In genomic region chr3:113185436-113185835, GRCh38 we compare ENCODE assay signal across 27 cellular contexts. TPM values are rescaled to one million over a fixed set of nuclear protein-coding genes. Genes with fewer than 3 reads are reported as not detected.
DNase-seq lines count a peak whose midpoint lies in the region; ATAC-seq, FAIRE-seq and TF ChIP-seq lines count a peak whose summit lies in the region.
"Had no signal": no experiment of that assay in that cellular context is flagged by ENCODE, and none has a peak within 500 bp of the region (broad histone marks: within the 10 kb centered on the region; RNA-seq: fewer than 3 reads in every experiment).

No MANE protein-coding gene starts in this region.

- H4K20me1 ChIP-seq in astrocyte (ENCODE audit: insufficient read depth, low read length) = no peaks in the 10 kb centered on the region
- H4K20me1 ChIP-seq: BLaER1 had no signal

- H3K27ac Mint-ChIP-seq in astrocyte (ENCODE audit: unreplicated experiment) = peak overlapping the region; percentile 58
- H3K27ac Mint-ChIP-seq: CD4-positive, CD25-positive, alpha-beta regulatory T cell; HFFc6 had no signal

- POLR2A ChIA-PET in A673 (lab: Charles Lee; ENCODE audit: low non-redundant PET) = no interaction called here

- intact Hi-C loops in A673 (cut with micrococcal nuclease; ENCODE audit: unreplicated experiment) = no loop called here

- no peak for FAIRE-seq in astrocyte (lab: Jason Lieb, UNC)
- FAIRE-seq: D721Med, GM12891, GM19239 had no signal

- DNase-seq in A673 (ENCODE audit: low spot score) (peak; percentile 49), HT1080 (ENCODE audit: low read depth) (peak; percentile 46), astrocyte (ENCODE audit: low read depth) (no peak), fibroblast of mammary gland (ENCODE audit: low read depth) (peak; percentile 36)
- DNase-seq in activated naive CD4-positive, alpha-beta T cell treated with Interleukin-2 at 50 U/mL for 16 hours = no peak
- DNase-seq: 8988T; CD4-positive, CD25-positive, alpha-beta regulatory T cell; GF-D8; H7; HFFc6; NCI-H1105 treated with DMSO at 0.1 percent for 48 hours; NCI-H146; NCI-H1930; NCI-H2107; NCI-H526; NK-92 treated with Interleukin-12 subunit alpha and Interleukin-12 subunit beta, amount 100 ng/mL, for 24 hours; SHP77; T-helper 1 cell had no signal

- CTCF ChIA-PET in A673 (lab: Charles Lee) = no interaction called here

- no peaks in the 10 kb centered on the region for H3K79me2 ChIP-seq in astrocyte (ENCODE audit: insufficient read depth, low read length)

- H3K36me3 Mint-ChIP-seq in astrocyte (ENCODE audit: low read depth, unreplicated experiment) = no peaks in the 10 kb centered on the region
- H3K36me3 Mint-ChIP-seq: CD4-positive, CD25-positive, alpha-beta regulatory T cell had no signal

- ATAC-seq in GM21367 (IDR thresholded peaks at IDR 0.05; ENCODE audit: unreplicated experiment) = no peak
- no peak for ATAC-seq in GM21515 (IDR thresholded peaks at IDR 0.05; ENCODE audit: unreplicated experiment)
- ATAC-seq in HG03280 (IDR thresholded peaks at IDR 0.05; ENCODE audit: unreplicated experiment) = no peak

- H3K9me3 Mint-ChIP-seq in astrocyte (ENCODE audit: unreplicated experiment) = peaks cover 17% of the 10 kb centered on the region

- H3K27me3 Mint-ChIP-seq in astrocyte (ENCODE audit: low read depth, unreplicated experiment) = no peaks in the 10 kb centered on the region

- peaks cover 8% of the 10 kb centered on the region for H3K9me3 ChIP-seq in A673 (ENCODE audit: low read depth, low read length, poor library complexity, severe bottlenecking)
- no peaks in the 10 kb centered on the region for H3K9me3 ChIP-seq in astrocyte (ENCODE audit: insufficient read depth, low read depth, low read length)

- H2AFZ ChIP-seq in astrocyte (ENCODE audit: low read depth, low read length) = no peak overlapping the region

- no peaks in the 10 kb centered on the region for H3K27me3 ChIP-seq in A673 (replicated peaks; ENCODE audit: insufficient read depth, low read depth, low read length, poor library complexity)
- H3K27me3 ChIP-seq in astrocyte (ENCODE audit: insufficient read depth, low read length) = peaks cover 2% of the 10 kb centered on the region
- H3K27me3 ChIP-seq: BLaER1 had no signal

- H3K4me3 Mint-ChIP-seq in astrocyte (ENCODE audit: unreplicated experiment) = no peak overlapping the region
- H3K4me3 Mint-ChIP-seq: CD4-positive, CD25-positive, alpha-beta regulatory T cell; HFFc6 had no signal

- H3K4me3 ChIP-seq in A673 (ENCODE audit: low read depth, low read length, poor library complexity, severe bottlenecking) = no peak overlapping the region
- H3K4me3 ChIP-seq in astrocyte (ENCODE audit: insufficient read depth, low read depth, low read length) = no peak overlapping the region
- H3K4me3 ChIP-seq in fibroblast of mammary gland (ENCODE audit: control insufficient read depth, low read depth, low read length) = no peak overlapping the region
- H3K4me3 ChIP-seq: BLaER1 had no signal

- H3K36me3 ChIP-seq in A673 (ENCODE audit: insufficient read depth, low read length, poor library complexity, severe bottlenecking) (no peaks in the 10 kb centered on the region), astrocyte (ENCODE audit: insufficient read depth, low read length) (no peaks in the 10 kb centered on the region)
- H3K36me3 ChIP-seq: BLaER1 had no signal

- no peak overlapping the region for H3K9ac ChIP-seq in astrocyte (ENCODE audit: low read length)
- H3K9ac ChIP-seq: BLaER1 had no signal

- peaks cover 3% of the 10 kb centered on the region for H3K4me1 Mint-ChIP-seq in astrocyte (ENCODE audit: low read depth, unreplicated experiment)
- H3K4me1 Mint-ChIP-seq: CD4-positive, CD25-positive, alpha-beta regulatory T cell had no signal

- H3K4me1 ChIP-seq in A673 (ENCODE audit: insufficient read depth, low read length, poor library complexity, severe bottlenecking) (no peaks in the 10 kb centered on the region), astrocyte (ENCODE audit: insufficient read depth, low read length) (no peaks in the 10 kb centered on the region)
- H3K4me1 ChIP-seq: BLaER1 had no signal

- TF ChIP-seq CTCF in A673 (conservative IDR thresholded peaks at IDR 0.05; ENCODE audit: low read depth, low read length) (no peak), astrocyte (IDR thresholded peaks at IDR 0.05; ENCODE audit: insufficient read depth, low read depth, low read length) (no peak), fibroblast of mammary gland (conservative IDR thresholded peaks at IDR 0.05; ENCODE audit: control insufficient read depth, insufficient read depth, low read depth, low read length) (no peak)

- no peak overlapping the region for H3K4me2 ChIP-seq in astrocyte (ENCODE audit: low read length)
- H3K4me2 ChIP-seq: BLaER1 had no signal

- no peak overlapping the region for H3K27ac ChIP-seq in A673 (ENCODE audit: low read depth, low read length, poor library complexity, severe bottlenecking)
- no peak overlapping the region for H3K27ac ChIP-seq in astrocyte (ENCODE audit: low read depth, low read length)
- H3K27ac ChIP-seq: BLaER1, HL-60, RWPE1 had no signal

- BruUV-seq in A673 (replicated peaks; lab: Mats Ljungman, UMichigan) = no TSS peak

RNA-seq across cellular contexts. Expression of gene BOC, which starts 25.9 kb away (rescaled TPM):
- total RNA-seq in A673 (2021) (1.2 and 1.7 TPM in 2 replicates), astrocyte (20.2 TPM in 2 replicates)
- total RNA-seq in HT1080 (2014; rRNA removed; shearing (Covaris generic)) = 10.4 and 15.3 TPM in 2 replicates
- polyA plus RNA-seq in HT1080 (2015; cell fraction: cytosol; rRNA removed) = 10.0 and 11.5 TPM in 2 replicates
- 11.8 and 13.6 TPM in 2 replicates for polyA plus RNA-seq in HT1080 (2015; cell fraction: nucleus; rRNA removed)
- total RNA-seq: CD4-positive, CD25-positive, alpha-beta regulatory T cell had no signal
- polyA plus RNA-seq: CD4-positive, CD25-positive, alpha-beta regulatory T cell had no signal

Comparison
In these comparisons a context has a peak if more than half of its experiments do, and no peak if none do; other contexts are left out.
1. DNase-seq: peak in A673 (single experiment), HT1080 (single experiment) and fibroblast of mammary gland (single experiment); none in astrocyte (single experiment) and activated naive CD4-positive, alpha-beta T cell treated with Interleukin-2 at 50 U/mL for 16 hours (single experiment).